Comparison of ENCODE assay signal across 23 cellular contexts in the genomic region with DNA sequence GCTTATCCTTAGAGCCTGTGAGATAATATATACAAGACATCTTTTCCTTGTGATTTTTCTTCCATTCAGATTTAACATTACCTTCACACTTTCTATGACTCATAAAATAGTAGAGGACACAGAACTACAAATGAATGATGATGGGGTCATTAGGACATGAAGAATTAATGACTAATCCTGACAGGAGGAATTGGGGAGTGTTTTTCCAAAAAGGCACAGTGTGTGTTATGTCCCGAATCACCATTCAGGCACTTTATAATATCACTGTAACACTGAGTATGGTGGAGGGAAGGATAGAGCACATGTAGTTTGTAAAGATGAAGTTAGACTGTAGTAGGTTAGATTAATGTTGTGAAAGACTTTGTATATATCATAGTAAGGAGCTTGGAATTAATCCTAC.
"Had no signal": no experiment of that assay in that cellular context is flagged by ENCODE, and none has a peak within 500 bp of the region (broad histone marks: within the 10 kb centered on the region; RNA-seq: fewer than 3 reads in every experiment).

No MANE protein-coding gene starts in this region.

- H3K4me3 Mint-ChIP-seq: activated T-helper 1 cell treated with anti-CD3 and anti-CD28 coated beads, Interleukin-12 subunit alpha, Interleukin-12 subunit beta, Interleukin-2, Interleukin-4 antibody, amounts not matched to agents 30 ng/mL and 10 ng/mL and 1 ng/mL, durations not matched to agents 14 hours and 24 hours and 36 hours; nephron had no signal

- H3K9me3 Mint-ChIP-seq: nephron had no signal

- ATAC-seq: activated naive CD4-positive, alpha-beta T cell treated with anti-CD3 and anti-CD28 coated beads, Interleukin-2, amount 50 U/mL, for 72 hours; left lobe of liver; stimulated activated naive CD8-positive, alpha-beta T cell treated with anti-CD3 and anti-CD28 coated beads, Interleukin-15, Interleukin-2, amounts not matched to agents 100 U/mL and 50 U/mL, for 24 hours had no signal

- H3K27ac Mint-ChIP-seq: activated naive CD4-positive, alpha-beta T cell treated with anti-CD3 and anti-CD28 coated beads, Interleukin-2, amount 50 U/mL, for 72 hours; activated T-helper 1 cell treated with anti-CD3 and anti-CD28 coated beads, Interleukin-12 subunit alpha, Interleukin-12 subunit beta, Interleukin-2, Interleukin-4 antibody, amounts not matched to agents 30 ng/mL and 10 ng/mL and 1 ng/mL, durations not matched to agents 14 hours and 24 hours and 36 hours; nephron had no signal

- H3K27ac ChIP-seq: colonic mucosa, tibial artery, WERI-Rb-1 had no signal

- H3K36me3 Mint-ChIP-seq: activated naive CD4-positive, alpha-beta T cell treated with anti-CD3 and anti-CD28 coated beads, Interleukin-2, amount 50 U/mL, for 72 hours had no signal

- H3K27me3 ChIP-seq: colonic mucosa, tibial artery had no signal

- H3K9me3 ChIP-seq: colonic mucosa, tibial artery had no signal

- DNase-seq: activated CD4-positive, alpha-beta T cell treated with anti-CD3 and anti-CD28 coated beads for 1 hour; activated CD4-positive, alpha-beta T cell treated with anti-CD3 and anti-CD28 coated beads, Interleukin-2, amount 50 U/mL, for 4 hours; activated gamma-delta T cell treated with Interleukin-2 at 50 U/mL for 16 hours; activated T-cell treated with anti-CD3 and anti-CD28 coated beads for 4 hours; amniotic stem cell; caudate nucleus; colonic mucosa; effector CD4-positive, alpha-beta T cell; hypothalamus; islet precursor cell; midbrain; nucleus accumbens; retina; stimulated activated naive CD8-positive, alpha-beta T cell treated with anti-CD3 and anti-CD28 coated beads, Interleukin-15, Interleukin-2, amounts not matched to agents 100 U/mL and 50 U/mL, for 24 hours; substantia nigra; SW 1271; tibial artery; WERI-Rb-1 had no signal

- H3K36me3 ChIP-seq: colonic mucosa, tibial artery, WERI-Rb-1 had no signal

- H3K4me3 ChIP-seq: colonic mucosa, lung, tibial artery had no signal

- H3K4me1 ChIP-seq: colonic mucosa, tibial artery had no signal
